9 cellular contexts compared by ENCODE assay signal in the genomic region with DNA sequence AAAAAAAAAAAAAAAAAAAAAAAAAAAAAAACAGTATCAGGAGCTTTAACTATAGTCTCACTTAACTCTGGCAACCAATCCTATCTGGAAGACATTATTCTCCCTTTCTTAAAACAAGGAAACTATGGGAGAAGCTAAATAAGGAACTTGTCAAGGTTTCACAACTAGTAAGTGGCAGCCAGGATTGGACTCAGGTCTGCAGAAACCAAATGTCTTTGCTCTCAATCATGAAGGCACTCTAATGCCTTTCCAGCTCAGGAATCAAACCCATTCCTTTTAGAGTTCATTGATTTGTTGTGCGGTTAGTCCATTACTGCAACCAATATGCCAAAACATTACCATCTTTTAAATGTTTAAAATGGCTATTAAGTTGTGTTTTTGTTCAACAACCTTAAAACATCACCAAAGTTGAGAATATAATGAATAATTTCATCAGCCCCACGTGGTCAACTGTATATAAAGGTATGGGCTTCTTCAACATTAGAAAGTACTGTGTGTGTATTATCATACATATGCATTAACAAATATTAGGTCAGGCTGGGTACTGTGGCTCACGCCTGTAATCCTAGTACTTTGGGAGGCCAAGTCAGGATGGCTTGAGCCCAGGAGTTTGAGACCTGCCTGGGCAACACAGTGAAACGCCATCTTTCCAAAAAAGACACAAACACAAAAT. TPM values are rescaled to one million over a fixed set of nuclear protein-coding genes. Genes with fewer than 3 reads are reported as not detected.
DNase-seq lines count a peak whose midpoint lies in the region; ATAC-seq and TF ChIP-seq lines count a peak whose summit lies in the region.
"Had no signal": no experiment of that assay in that cellular context is flagged by ENCODE, and none has a peak within 500 bp of the region (broad histone marks: within the 10 kb centered on the region; RNA-seq: fewer than 3 reads in every experiment).

No MANE protein-coding gene starts in this region.

- H3K4me1 ChIP-seq in NT2/D1 (ENCODE audit: insufficient read depth, insufficient read length) (no peaks in the 10 kb centered on the region), ovary (ENCODE audit: insufficient read depth) (peaks cover 1% of the 10 kb centered on the region)
- H3K4me1 ChIP-seq in effector memory CD4-positive, alpha-beta T cell (ENCODE audit: control insufficient read depth, insufficient read depth, low read length, poor library complexity, severe bottlenecking) = no peaks in the 10 kb centered on the region

- WGBS in ovary, 3 donors = 67 to 72% (median 69%) methylated on average over 4 of the region's 4 CpGs

- intact Hi-C loops in ovary (cut with DNase I) = loop anchor here in 1 of 4 donors (10.0 kb wide), 1 partner anchor 210 kb away; no protein-coding TSS in a partner anchor

- H3K4me3 ChIP-seq in GM06990 (replicated peaks; ENCODE audit: low read depth, low read length) = peak overlapping the region; percentile 99
- H3K4me3 ChIP-seq in NT2/D1 (ENCODE audit: insufficient read length, low read depth) = peak overlapping the region; percentile 100
- peak overlapping the region; percentile 97 for H3K4me3 ChIP-seq in effector memory CD4-positive, alpha-beta T cell (ENCODE audit: insufficient read depth, low read depth, low read length, poor library complexity, severe bottlenecking)
- H3K4me3 ChIP-seq in ovary = peak overlapping the region; percentile 81

- H3K9me3 ChIP-seq in NT2/D1 (ENCODE audit: insufficient read depth, low read length) (no peaks in the 10 kb centered on the region), ovary (no peaks in the 10 kb centered on the region)
- no peaks in the 10 kb centered on the region for H3K9me3 ChIP-seq in effector memory CD4-positive, alpha-beta T cell (ENCODE audit: control insufficient read depth, low read length)

- TF ChIP-seq POLR2A in ovary (IDR thresholded peaks at IDR 0.05) = no peak

- DNase-seq in GM06990 (ENCODE audit: extremely low read depth, insufficient read length) (peak; percentile 7), NT2/D1 (ENCODE audit: low read depth, low spot score) (no peak), ovary (no peak), NCI-H1048 (lab: John Stamatoyannopoulos, UW) (no peak), NCI-H2171 (lab: John Stamatoyannopoulos, UW) (no peak), NCI-H1694 treated with DMSO at 0.1 percent for 48 hours (lab: John Stamatoyannopoulos, UW) (no peak)
- no peak for DNase-seq in effector memory CD4-positive, alpha-beta T cell
- DNase-seq: activated CD8-positive, alpha-beta memory T cell treated with anti-CD3 and anti-CD28 coated beads for 24 hours had no signal

- H3K36me3 ChIP-seq in GM06990 (ENCODE audit: control insufficient read depth, insufficient read depth, low read length) (peaks cover under 1% of the 10 kb centered on the region; the same call in 1 of the 2 replicates), NT2/D1 (ENCODE audit: insufficient read depth, insufficient read length, low read length) (peaks cover 15% of the 10 kb centered on the region), ovary (no peaks in the 10 kb centered on the region)
- peaks cover 11% of the 10 kb centered on the region for H3K36me3 ChIP-seq in effector memory CD4-positive, alpha-beta T cell (ENCODE audit: control insufficient read depth, insufficient read depth, low read length)

- no peaks in the 10 kb centered on the region for H3K27me3 ChIP-seq in GM06990 (replicated peaks; ENCODE audit: control insufficient read depth, insufficient read depth, low read length)
- no peaks in the 10 kb centered on the region for H3K27me3 ChIP-seq in NT2/D1 (ENCODE audit: insufficient read depth, insufficient read length)
- no peaks in the 10 kb centered on the region for H3K27me3 ChIP-seq in effector memory CD4-positive, alpha-beta T cell (replicated peaks; ENCODE audit: control insufficient read depth, insufficient read depth, low read length, poor library complexity, severe bottlenecking)
- no peaks in the 10 kb centered on the region for H3K27me3 ChIP-seq in ovary

- peak overlapping the region; percentile 98 for H3K9ac ChIP-seq in NT2/D1 (ENCODE audit: insufficient read length, low read depth)

- ATAC-seq in HG02763 (IDR thresholded peaks at IDR 0.05; ENCODE audit: unreplicated experiment) = no peak

- TF ChIP-seq CTCF in GM06990 (IDR thresholded peaks at IDR 0.05; ENCODE audit: insufficient read depth, low read length, poor library complexity, severe bottlenecking) = no peak
- no peak for TF ChIP-seq CTCF in ovary (IDR thresholded peaks at IDR 0.05)

- TF ChIP-seq EP300 in ovary (IDR thresholded peaks at IDR 0.05) = no peak

- peak overlapping the region; percentile 91 for H3K27ac ChIP-seq in effector memory CD4-positive, alpha-beta T cell (ENCODE audit: insufficient read depth, low read length, poor library complexity, severe bottlenecking)
- H3K27ac ChIP-seq in ovary = no peak overlapping the region

RNA-seq across cellular contexts. Expression of gene EPRS1, which starts 1.5 kb away (rescaled TPM):
- total RNA-seq in ovary = 100 to 1,000 TPM in 1 of 7 donors, 10 to 100 TPM in 6; 34.9 to 135 (median 75.3) TPM
- 10 to 100 TPM; 27.8 to 60.5 TPM for polyA plus RNA-seq in ovary

RNA-seq across cellular contexts. Expression of gene BPNT1, which starts 44.8 kb away (rescaled TPM):
- 10 to 100 TPM; 12.9 to 18.2 (median 15.0) TPM for total RNA-seq in ovary
- polyA plus RNA-seq in ovary = 10 to 100 TPM; 16.5 to 34.0 TPM

RNA-seq across cellular contexts. Expression of gene IARS2, which starts 49.1 kb away (rescaled TPM):
- total RNA-seq in ovary = 10 to 100 TPM; 37.2 to 52.0 (median 43.0) TPM
- 10 to 100 TPM; 35.3 to 52.9 TPM for polyA plus RNA-seq in ovary
